In genomic region chr7:877312-878232, GRCh38 we compare ENCODE assay signal across 8 cellular contexts. TPM values are rescaled to one million over a fixed set of nuclear protein-coding genes. Genes with fewer than 3 reads are reported as not detected.
DNase-seq lines count a peak whose midpoint lies in the region; ATAC-seq and TF ChIP-seq lines count a peak whose summit lies in the region.

No MANE protein-coding gene starts in this region.

- H3K9me3 Mint-ChIP-seq in activated CD8-positive, alpha-beta memory T cell treated with anti-CD3 and anti-CD28 coated beads, Interleukin-2, amount 10 ng/mL, durations not matched to agents 7 days and 5 days (ENCODE audit: low read depth) = no peaks in the 10 kb centered on the region

- peak overlapping the region; percentile 95 for H3K27ac Mint-ChIP-seq in activated CD8-positive, alpha-beta memory T cell treated with anti-CD3 and anti-CD28 coated beads, Interleukin-2, amount 10 ng/mL, durations not matched to agents 7 days and 5 days

- peak overlapping the region; percentile 98 for H3K4me3 Mint-ChIP-seq in activated CD8-positive, alpha-beta memory T cell treated with anti-CD3 and anti-CD28 coated beads, Interleukin-2, amount 10 ng/mL, durations not matched to agents 7 days and 5 days

- H3K4me3 ChIP-seq in skeletal muscle tissue (ENCODE audit: low read length in 3 of 3) = peak overlapping the region; percentile 87 to 90 (median 88)

- peaks cover 13% of the 10 kb centered on the region for H3K36me3 Mint-ChIP-seq in activated CD8-positive, alpha-beta memory T cell treated with anti-CD3 and anti-CD28 coated beads, Interleukin-2, amount 10 ng/mL, durations not matched to agents 7 days and 5 days

- H3K27ac ChIP-seq in VCaP (peak overlapping the region; percentile 88), skeletal muscle tissue (ENCODE audit: low read depth, low read length) (peak overlapping the region; percentile 95)

- H3K9me3 ChIP-seq in skeletal muscle tissue (ENCODE audit: control insufficient read depth in 3 of 3, low read length in 3 of 3) = no peaks in the 10 kb centered on the region

- H3K27me3 Mint-ChIP-seq in activated CD8-positive, alpha-beta memory T cell treated with anti-CD3 and anti-CD28 coated beads, Interleukin-2, amount 10 ng/mL, durations not matched to agents 7 days and 5 days = no peaks in the 10 kb centered on the region

- peaks cover 26% of the 10 kb centered on the region for H3K4me1 Mint-ChIP-seq in activated CD8-positive, alpha-beta memory T cell treated with anti-CD3 and anti-CD28 coated beads, Interleukin-2, amount 10 ng/mL, durations not matched to agents 7 days and 5 days

- CTCF ChIA-PET in activated CD8-positive, alpha-beta memory T cell treated with anti-CD3 and anti-CD28 coated beads, Interleukin-2, amount 10 ng/mL, durations not matched to agents 7 days and 5 days (lab: Charles Lee) = no interaction called here

- peak; percentile 53 for DNase-seq in activated CD8-positive, alpha-beta memory T cell treated with anti-CD3 and anti-CD28 coated beads, Interleukin-2, amount 10 ng/mL, durations not matched to agents 7 days and 5 days
- no peak for DNase-seq in activated CD8-positive, alpha-beta memory T cell treated with anti-CD3 and anti-CD28 coated beads, Interleukin-2, amount 50 U/mL, for 48 hours
- DNase-seq in glomerular visceral epithelial cell (ENCODE audit: extremely low spot score) = peak; percentile 29
- no peak for DNase-seq in NCI-H1048 (lab: John Stamatoyannopoulos, UW)

- H3K36me3 ChIP-seq in skeletal muscle tissue (ENCODE audit: control insufficient read depth in 3 of 3, insufficient read depth in 3 of 3, low read length in 3 of 3) = peaks cover 9 to 13% (median 10%) of the 10 kb centered on the region in 3 donors

- no peak for ATAC-seq in activated CD8-positive, alpha-beta memory T cell treated with anti-CD3 and anti-CD28 coated beads, Interleukin-2, amount 10 ng/mL, durations not matched to agents 7 days and 5 days
- ATAC-seq in HG03039 (IDR thresholded peaks at IDR 0.05; ENCODE audit: unreplicated experiment) (no peak), GM19395 (IDR thresholded peaks at IDR 0.05; ENCODE audit: unreplicated experiment) (no peak)

- peak overlapping the region; percentile 90 to 94 (median 90) for H3K9ac ChIP-seq in skeletal muscle tissue (ENCODE audit: low read depth in 1 of 3, low read length in 3 of 3)

- H3K27me3 ChIP-seq in skeletal muscle tissue (ENCODE audit: control insufficient read depth in 3 of 3, insufficient read depth in 3 of 3, low read length in 3 of 3) = no peaks in the 10 kb centered on the region

- TF ChIP-seq CTCF in VCaP (conservative IDR thresholded peaks at IDR 0.05) = no peak

- peaks cover 51 to 67% (median 65%) of the 10 kb centered on the region in 3 donors for H3K4me1 ChIP-seq in skeletal muscle tissue (ENCODE audit: control insufficient read depth in 3 of 3, insufficient read depth in 3 of 3, low read length in 3 of 3)

RNA-seq across cellular contexts. Expression of gene GET4, which starts 1.2 kb away (rescaled TPM):
- total RNA-seq in activated CD8-positive, alpha-beta memory T cell treated with anti-CD3 and anti-CD28 coated beads, Interleukin-2, amount 10 ng/mL, durations not matched to agents 7 days and 5 days = 10 to 100 TPM; 38.0 to 39.2 TPM
- total RNA-seq in skeletal muscle tissue = 25.1 TPM

RNA-seq across cellular contexts. Expression of gene SUN1, which starts 45.3 kb away (rescaled TPM):
- total RNA-seq in activated CD8-positive, alpha-beta memory T cell treated with anti-CD3 and anti-CD28 coated beads, Interleukin-2, amount 10 ng/mL, durations not matched to agents 7 days and 5 days = 10 to 100 TPM; 41.4 to 46.3 TPM
- 180 TPM for total RNA-seq in skeletal muscle tissue

Comparison
In these comparisons a context has a peak if more than half of its experiments do, and no peak if none do; other contexts are left out.
1. DNase-seq: peak in activated CD8-positive, alpha-beta memory T cell treated with anti-CD3 and anti-CD28 coated beads, Interleukin-2, amount 10 ng/mL, durations not matched to agents 7 days and 5 days (single experiment) and glomerular visceral epithelial cell (single experiment); none in activated CD8-positive, alpha-beta memory T cell treated with anti-CD3 and anti-CD28 coated beads, Interleukin-2, amount 50 U/mL, for 48 hours (single experiment) and NCI-H1048 (single experiment).